Comparison of ENCODE assay signal across 1 cellular context in the genomic region with DNA sequence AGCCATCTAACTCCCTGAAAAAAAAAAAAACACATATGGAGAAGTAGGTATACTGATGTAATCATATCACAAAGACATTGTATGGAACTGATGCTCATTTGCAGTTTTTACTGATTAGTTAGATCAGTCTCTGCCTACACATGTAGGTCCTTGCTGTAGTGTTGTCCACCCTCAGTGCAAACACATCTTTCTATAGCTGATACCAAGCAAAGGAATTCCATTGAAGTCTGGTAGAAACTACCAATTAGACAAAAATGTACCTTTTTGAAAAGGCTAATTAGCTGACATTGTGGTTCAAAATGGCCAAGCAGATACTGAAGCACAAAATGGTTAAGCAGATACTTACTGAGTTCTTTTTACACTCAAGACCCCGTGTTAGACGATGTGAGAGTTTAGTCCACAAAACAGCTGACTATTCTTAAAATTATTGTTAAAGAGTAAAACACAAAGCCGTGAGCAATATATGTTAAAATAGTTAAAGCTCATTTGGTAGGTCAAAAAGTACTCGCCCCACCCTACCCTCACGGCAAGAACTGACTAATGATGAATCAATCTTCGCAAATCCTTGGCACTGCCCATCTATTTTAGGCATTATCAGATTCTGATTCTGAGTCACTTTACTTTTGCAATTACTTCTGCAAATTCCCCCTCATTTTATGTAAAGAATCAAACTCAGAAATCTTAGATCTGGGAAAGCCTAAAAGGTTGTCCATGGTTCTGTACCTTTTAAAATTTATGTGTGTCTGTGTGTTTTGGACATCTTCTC.
A peak's percentile ranks its signal among the peaks of the same experiment; 100 is the strongest.
TF ChIP-seq lines count a peak whose summit lies in the region.

No MANE protein-coding gene starts in this region.

TF ChIP-seq in A549, 52 proteins besides CTCF, POLR2A, EP300 and RAD21 (continued from another document):
- TF ChIP-seq CEBPB (IDR thresholded peaks at IDR 0.05) (peak; percentile 16 to 74; a peak in 1 of 4 replicates), BCL3 (IDR thresholded peaks at IDR 0.05) (no peak), POLR2AphosphoS2 (conservative IDR thresholded peaks at IDR 0.05; ENCODE audit: low read length) (no peak), ZNF302 (CRISPR knock-in tag; IDR thresholded peaks at IDR 0.05) (no peak), NR3C1 (IDR thresholded peaks at IDR 0.05) (no peak), FOSL2 (IDR thresholded peaks at IDR 0.05) (peak; percentile 79), FOSL2 (CRISPR knock-in tag; IDR thresholded peaks at IDR 0.05) (peak; percentile 82), EHMT2 (IDR thresholded peaks at IDR 0.05; ENCODE audit: low read depth) (no peak), FOXS1 (CRISPR knock-in tag; IDR thresholded peaks at IDR 0.05) (no peak)
- TF ChIP-seq, protein P1, sequence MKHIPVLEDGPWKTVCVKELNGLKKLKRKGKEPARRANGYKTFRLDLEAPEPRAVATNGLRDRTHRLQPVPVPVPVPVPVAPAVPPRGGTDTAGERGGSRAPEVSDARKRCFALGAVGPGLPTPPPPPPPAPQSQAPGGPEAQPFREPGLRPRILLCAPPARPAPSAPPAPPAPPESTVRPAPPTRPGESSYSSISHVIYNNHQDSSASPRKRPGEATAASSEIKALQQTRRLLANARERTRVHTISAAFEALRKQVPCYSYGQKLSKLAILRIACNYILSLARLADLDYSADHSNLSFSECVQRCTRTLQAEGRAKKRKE (CRISPR knock-in tag; IDR thresholded peaks at IDR 0.05; ENCODE audit: low read depth), result no peak
